1 cellular context compared by ENCODE assay signal in genomic region chr2:155218292-155218924, GRCh38.
TF ChIP-seq lines count a peak whose summit lies in the region.

No MANE protein-coding gene starts in this region.

TF ChIP-seq in WTC11, 78 proteins besides CTCF, POLR2A, EP300 and RAD21 (continued from another document):
- TF ChIP-seq AR (CRISPR knock-in tag; IDR thresholded peaks at IDR 0.05): no peak
- TF ChIP-seq NFYB (CRISPR knock-in tag; conservative IDR thresholded peaks at IDR 0.05; ENCODE audit: low read depth): no peak
- TF ChIP-seq ATF1 (CRISPR knock-in tag; IDR thresholded peaks at IDR 0.05): no peak
- TF ChIP-seq ELF4 (CRISPR knock-in tag; IDR thresholded peaks at IDR 0.05; ENCODE audit: low read depth): no peak
- no peak for TF ChIP-seq SMAD3 (CRISPR knock-in tag; IDR thresholded peaks at IDR 0.05; ENCODE audit: borderline replicate concordance)
- TF ChIP-seq GTF2I (CRISPR knock-in tag; conservative IDR thresholded peaks at IDR 0.05): no peak
- no peak for TF ChIP-seq GABPB1 (CRISPR knock-in tag; IDR thresholded peaks at IDR 0.05)
- TF ChIP-seq, protein P1, sequence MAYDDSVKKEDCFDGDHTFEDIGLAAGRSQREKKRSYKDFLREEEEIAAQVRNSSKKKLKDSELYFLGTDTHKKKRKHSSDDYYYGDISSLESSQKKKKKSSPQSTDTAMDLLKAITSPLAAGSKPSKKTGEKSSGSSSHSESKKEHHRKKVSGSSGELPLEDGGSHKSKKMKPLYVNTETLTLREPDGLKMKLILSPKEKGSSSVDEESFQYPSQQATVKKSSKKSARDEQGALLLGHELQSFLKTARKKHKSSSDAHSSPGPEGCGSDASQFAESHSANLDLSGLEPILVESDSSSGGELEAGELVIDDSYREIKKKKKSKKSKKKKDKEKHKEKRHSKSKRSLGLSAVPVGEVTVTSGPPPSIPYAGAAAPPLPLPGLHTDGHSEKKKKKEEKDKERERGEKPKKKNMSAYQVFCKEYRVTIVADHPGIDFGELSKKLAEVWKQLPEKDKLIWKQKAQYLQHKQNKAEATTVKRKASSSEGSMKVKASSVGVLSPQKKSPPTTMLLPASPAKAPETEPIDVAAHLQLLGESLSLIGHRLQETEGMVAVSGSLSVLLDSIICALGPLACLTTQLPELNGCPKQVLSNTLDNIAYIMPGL (CRISPR knock-in tag; IDR thresholded peaks at IDR 0.05): no peak
- no peak for TF ChIP-seq NFATC4 (CRISPR knock-in tag; IDR thresholded peaks at IDR 0.05)
